Comparison of ENCODE assay signal across 1 cellular context in genomic region chr1:58781541-58782307, GRCh38.
A peak's percentile ranks its signal among the peaks of the same experiment; 100 is the strongest.
TF ChIP-seq lines count a peak whose summit lies in the region.

No MANE protein-coding gene starts in this region.

TF ChIP-seq in HEK293, 187 proteins besides CTCF, POLR2A, EP300 and RAD21 (continued from another document and continues in another):
- TF ChIP-seq ZBTB10 (tag by site-specific recombination; IDR thresholded peaks at IDR 0.05): no peak
- TF ChIP-seq GLIS2 (tag by site-specific recombination; IDR thresholded peaks at IDR 0.05): no peak
- TF ChIP-seq ZNF354C (tag by site-specific recombination; IDR thresholded peaks at IDR 0.05; ENCODE audit: borderline replicate concordance, low read depth): no peak
- no peak for TF ChIP-seq ZNF701 (tag by site-specific recombination; IDR thresholded peaks at IDR 0.05)
- no peak for TF ChIP-seq ZFP3 (tag by site-specific recombination; IDR thresholded peaks at IDR 0.05; ENCODE audit: low read depth)
- TF ChIP-seq ZNF2 (tag by site-specific recombination; IDR thresholded peaks at IDR 0.05): peak; percentile 92; the same call in 1 of the 2 replicates
- 0 out of 2 replicates have a peak, but pooled peaks have one; percentile 33 for TF ChIP-seq ZNF692 (tag by site-specific recombination; IDR thresholded peaks at IDR 0.05)
- TF ChIP-seq ZNF660 (tag by site-specific recombination; IDR thresholded peaks at IDR 0.05): peak; percentile 70; the same call in 1 of the 2 replicates
- peak; percentile 37 for TF ChIP-seq PRDM4 (tag by site-specific recombination; IDR thresholded peaks at IDR 0.05)
- TF ChIP-seq ZNF488 (tag by site-specific recombination; IDR thresholded peaks at IDR 0.05): no peak
- TF ChIP-seq FEZF1 (tag by site-specific recombination; IDR thresholded peaks at IDR 0.05): no peak
- TF ChIP-seq REST (tag by site-specific recombination; IDR thresholded peaks at IDR 0.05): no peak
- no peak for TF ChIP-seq ZNF114 (tag by site-specific recombination; IDR thresholded peaks at IDR 0.05)
- no peak for TF ChIP-seq ZNF138 (tag by site-specific recombination; IDR thresholded peaks at IDR 0.05; ENCODE audit: borderline replicate concordance)
- no peak for TF ChIP-seq ZNF140 (tag by site-specific recombination; IDR thresholded peaks at IDR 0.05)
- no peak for TF ChIP-seq ZNF791 (tag by site-specific recombination; IDR thresholded peaks at IDR 0.05)
- TF ChIP-seq ZNF398 (tag by site-specific recombination; IDR thresholded peaks at IDR 0.05): peak; percentile 27; the same call in 1 of the 2 replicates
- TF ChIP-seq ZBTB21 (tag by site-specific recombination; IDR thresholded peaks at IDR 0.05): no peak
- TF ChIP-seq ELK4 (IDR thresholded peaks at IDR 0.05; ENCODE audit: borderline replicate concordance, low read depth, low read length): no peak
- TF ChIP-seq ZNF280D (tag by site-specific recombination; IDR thresholded peaks at IDR 0.05): no peak
- 0 out of 2 replicates have a peak, but pooled peaks have one; percentile 44 for TF ChIP-seq ZNF596 (tag by site-specific recombination; IDR thresholded peaks at IDR 0.05)
- 0 out of 2 replicates have a peak, but pooled peaks have one; percentile 14 for TF ChIP-seq ZNF843 (tag by site-specific recombination; IDR thresholded peaks at IDR 0.05)
- peak; percentile 48; the same call in 1 of the 2 replicates for TF ChIP-seq ZNF335 (tag by site-specific recombination; conservative IDR thresholded peaks at IDR 0.05)
- TF ChIP-seq KLF1 (tag by site-specific recombination; IDR thresholded peaks at IDR 0.05): no peak
- no peak for TF ChIP-seq BCL11A (tag by site-specific recombination; IDR thresholded peaks at IDR 0.05; ENCODE audit: low read depth)
- no peak for TF ChIP-seq ZNF175 (tag by site-specific recombination; IDR thresholded peaks at IDR 0.05)
- no peak for TF ChIP-seq ZNF211 (tag by site-specific recombination; IDR thresholded peaks at IDR 0.05; ENCODE audit: low read depth)
- TF ChIP-seq SP3 (tag by site-specific recombination; IDR thresholded peaks at IDR 0.05): 0 out of 2 replicates have a peak, but pooled peaks have one; percentile 9
- no peak for TF ChIP-seq ZBTB6 (tag by site-specific recombination; IDR thresholded peaks at IDR 0.05)
- TF ChIP-seq ZNF704 (tag by site-specific recombination; IDR thresholded peaks at IDR 0.05): no peak
- peak; percentile 26; the same call in 1 of the 2 replicates for TF ChIP-seq GLIS1 (tag by site-specific recombination; IDR thresholded peaks at IDR 0.05)
- TF ChIP-seq GLI4 (tag by site-specific recombination; IDR thresholded peaks at IDR 0.05): no peak
- TF ChIP-seq ZNF677 (tag by site-specific recombination; IDR thresholded peaks at IDR 0.05): no peak
- peak; percentile 86 for TF ChIP-seq ZNF561 (tag by site-specific recombination; IDR thresholded peaks at IDR 0.05; ENCODE audit: borderline replicate concordance)
- no peak for TF ChIP-seq ZNF248 (tag by site-specific recombination; IDR thresholded peaks at IDR 0.05)
- TF ChIP-seq ZBTB17 (tag by site-specific recombination; IDR thresholded peaks at IDR 0.05): peak; percentile 45
- TF ChIP-seq ZNF521 (tag by site-specific recombination; IDR thresholded peaks at IDR 0.05): no peak
- TF ChIP-seq ZNF768 (tag by site-specific recombination; IDR thresholded peaks at IDR 0.05): no peak
- TF ChIP-seq ZNF202 (tag by site-specific recombination; IDR thresholded peaks at IDR 0.05; ENCODE audit: borderline replicate concordance): no peak
- TF ChIP-seq ZNF37A (tag by site-specific recombination; IDR thresholded peaks at IDR 0.05): no peak
